In genomic region chr6:98832282-98833100, GRCh38 we compare ENCODE assay signal across 1 cellular context.
TF ChIP-seq lines count a peak whose summit lies in the region.

No MANE protein-coding gene starts in this region.

TF ChIP-seq in GM23338, 12 proteins besides CTCF, POLR2A, EP300 and RAD21 (continued from another document):
- no peak for TF ChIP-seq ZNF462 (CRISPR knock-in tag; IDR thresholded peaks at IDR 0.05)
